11 cellular contexts compared by ENCODE assay signal in genomic region chr13:80141114-80141849, GRCh38.
DNase-seq lines count a peak whose midpoint lies in the region; ATAC-seq, FAIRE-seq and TF ChIP-seq lines count a peak whose summit lies in the region.
"Had no signal": no experiment of that assay in that cellular context is flagged by ENCODE, and none has a peak within 500 bp of the region (broad histone marks: within the 10 kb centered on the region; RNA-seq: fewer than 3 reads in every experiment).

No MANE protein-coding gene starts in this region.

- no peaks in the 10 kb centered on the region for H3K79me2 ChIP-seq in PC-3 (ENCODE audit: low read length)
- no peaks in the 10 kb centered on the region for H3K79me2 ChIP-seq in H1 (ENCODE audit: control insufficient read depth in 1 of 2, insufficient read depth in 2 of 2, low read length in 2 of 2)

- H3K9ac ChIP-seq in PC-3 (ENCODE audit: low read length): no peak overlapping the region
- H3K9ac ChIP-seq in H1 (replicated peaks in 1 of 4; ENCODE audit: extremely low read depth in 1 of 4, low read depth in 3 of 4, low read length in 3 of 4): no peak overlapping the region

- H3K23me2 ChIP-seq in H1 (ENCODE audit: low read depth, low read length): no peaks in the 10 kb centered on the region; the same call in 1 of the 2 replicates

- no peak overlapping the region for H2BK15ac ChIP-seq in H1 (ENCODE audit: low read length)

- no peaks in the 10 kb centered on the region for H3K27me3 ChIP-seq in PC-3 (ENCODE audit: low read length)
- no peaks in the 10 kb centered on the region for H3K27me3 ChIP-seq in H1 (replicated peaks in 1 of 4; ENCODE audit: control insufficient read depth in 3 of 4, extremely low read depth in 1 of 4, insufficient read depth in 3 of 4, low read length in 3 of 4)
- H3K27me3 ChIP-seq: esophagus squamous epithelium had no signal

- no peaks in the 10 kb centered on the region for H3F3A ChIP-seq in PC-3 (ENCODE audit: low read length, unreplicated experiment)

- intact Hi-C loops in PC-3 (cut with micrococcal nuclease): no loop called here

- no peak for FAIRE-seq in H1 (lab: Jason Lieb, UNC)

- H2BK5ac ChIP-seq in H1 (ENCODE audit: low read depth, low read length): no peak overlapping the region

- H2BK120ac ChIP-seq in H1 (replicated peaks; ENCODE audit: low read depth, low read length): no peak overlapping the region

- no TSS peak for BruUV-seq in PC-3 (replicated peaks; lab: Mats Ljungman, UMichigan)

- TF ChIP-seq RAD21 in H1 (IDR thresholded peaks at IDR 0.05 in 1 of 2, conservative IDR thresholded peaks at IDR 0.05 in 1 of 2; ENCODE audit: low read depth in 2 of 2, low read length in 2 of 2): no peak

- no peak overlapping the region for H4K8ac ChIP-seq in H1 (ENCODE audit: extremely low read depth, insufficient read depth, low read length)

- CTCF ChIA-PET in PC-3 (lab: Charles Lee): no interaction called here
- CTCF ChIA-PET in H1 (lab: Charles Lee; ENCODE audit: partially characterized antibody): interaction anchor here (0.8 to 1.0 kb wide), 2 partner anchors 9 to 26 kb away, joined by 3 read pairs; no protein-coding TSS in a partner anchor

- H3K4me2 ChIP-seq in PC-3 (ENCODE audit: low read length) (no peak overlapping the region), H1 (ENCODE audit: insufficient read depth in 1 of 2, low read depth in 2 of 2, low read length in 2 of 2) (no peak overlapping the region)

- no peak for TF ChIP-seq EP300 in H1 (IDR thresholded peaks at IDR 0.05; ENCODE audit: borderline replicate concordance in 1 of 2, low read depth in 2 of 2, low read length in 2 of 2)

- H2BK12ac ChIP-seq in H1 (ENCODE audit: low read depth, low read length): no peak overlapping the region

- H4K91ac ChIP-seq in H1 (replicated peaks; ENCODE audit: insufficient read length, low read length): no peak overlapping the region

- H2AFZ ChIP-seq in PC-3 (ENCODE audit: low read length) (0 out of 2 replicates have a peak overlapping the region, but pooled peaks have one; percentile 2), H1 (ENCODE audit: low read length) (peak overlapping the region; percentile 84)

- H3K4me1 ChIP-seq in PC-3 (ENCODE audit: insufficient read depth, low read length) (peaks cover 7% of the 10 kb centered on the region; the same call in 1 of the 2 replicates), H1 (replicated peaks in 1 of 4; ENCODE audit: control insufficient read depth in 3 of 4, insufficient read depth in 4 of 4, low read length in 3 of 4) (peaks cover 0 to 4% (median 3%) of the 10 kb centered on the region in 4 experiments; a peak in 3 of 7 replicates)
- H3K4me1 ChIP-seq: esophagus squamous epithelium had no signal

- WGBS in H1 (ENCODE audit: extremely low coverage in 1 of 2, insufficient coverage in 1 of 2, insufficient read length in 1 of 2, insufficient replicate concordance in 2 of 2, low coverage in 1 of 2, low lambda C conversion rate in 2 of 2, missing lambda C conversion rate in 1 of 2), 2 experiments: 75% methylated on average over 7 of the region's 7 CpGs; no CpG with 5 or more reads in 1 of the 2 experiments

- H3K14ac ChIP-seq in H1 (ENCODE audit: insufficient read length): no peak overlapping the region

- no peaks in the 10 kb centered on the region for H3K9me2 ChIP-seq in PC-3 (replicated peaks; ENCODE audit: low read length)

- no peak for TF ChIP-seq POLR2A in H1 (IDR thresholded peaks at IDR 0.05; ENCODE audit: control extremely low read depth in 1 of 2, low read depth in 2 of 2, low read length in 2 of 2)

- no peak overlapping the region for H3K23ac ChIP-seq in H1 (ENCODE audit: insufficient read length)

- H3K18ac ChIP-seq in H1 (ENCODE audit: extremely low read depth, low read length): no peak overlapping the region; the same call in 1 of the 2 replicates

- no peak overlapping the region for H3K4ac ChIP-seq in H1 (replicated peaks; ENCODE audit: insufficient read length, low read depth, low read length)

- no peak for ATAC-seq in PC-3
- no peak for ATAC-seq in GM21423 (IDR thresholded peaks at IDR 0.05; ENCODE audit: unreplicated experiment)

- H4K20me1 ChIP-seq in PC-3 (ENCODE audit: low read length): no peaks in the 10 kb centered on the region
- no peaks in the 10 kb centered on the region for H4K20me1 ChIP-seq in H1 (replicated peaks in 1 of 2; ENCODE audit: control insufficient read depth in 1 of 2, insufficient read depth in 2 of 2, low read length in 2 of 2)

- no peak overlapping the region for H3K27ac ChIP-seq in PC-3 (ENCODE audit: low read length)
- H3K27ac ChIP-seq in H1 (ENCODE audit: low read depth, low read length): no peak overlapping the region
- H3K27ac ChIP-seq in temporal lobe (ENCODE audit: low read depth, low read length): peak overlapping the region; percentile 68
- H3K27ac ChIP-seq: esophagus squamous epithelium had no signal

- no peak overlapping the region for H2BK20ac ChIP-seq in H1 (ENCODE audit: low read length)

- TF ChIP-seq CTCF in PC-3 (conservative IDR thresholded peaks at IDR 0.05; ENCODE audit: low read depth, low read length): no peak
- no peak for TF ChIP-seq CTCF in H1 (IDR thresholded peaks at IDR 0.05; ENCODE audit: control extremely low read depth in 1 of 3, insufficient read depth in 1 of 3, low read depth in 1 of 3, low read length in 3 of 3)

- no peaks in the 10 kb centered on the region for H3K9me3 ChIP-seq in PC-3 (ENCODE audit: low read length)
- H3K9me3 ChIP-seq in H1 (ENCODE audit: insufficient read depth in 2 of 2, low read depth in 1 of 2, low read length in 1 of 2): no peaks in the 10 kb centered on the region
- H3K9me3 ChIP-seq: esophagus squamous epithelium had no signal

- POLR2A ChIA-PET in PC-3 (lab: Charles Lee; ENCODE audit: unreplicated experiment) (no interaction called here), H1 (lab: Charles Lee; ENCODE audit: partially characterized antibody) (interaction anchor here (0.7 kb wide), 1 partner anchor 1710 kb away, joined by 3 read pairs; no protein-coding TSS in a partner anchor)

- no peak overlapping the region for H3K56ac ChIP-seq in H1 (replicated peaks; ENCODE audit: insufficient read length, low read depth, low read length)

- no peaks in the 10 kb centered on the region for H3K79me1 ChIP-seq in H1 (ENCODE audit: low read depth, low read length)

- no peak overlapping the region for H2AK5ac ChIP-seq in H1 (ENCODE audit: low read depth, low read length)

- H3K36me3 ChIP-seq in PC-3 (ENCODE audit: low read depth, low read length): no peaks in the 10 kb centered on the region
- H3K36me3 ChIP-seq in H1 (ENCODE audit: control insufficient read depth in 2 of 4, insufficient read depth in 4 of 4, low read length in 3 of 4): no peaks in the 10 kb centered on the region
- H3K36me3 ChIP-seq: esophagus squamous epithelium had no signal

- no peak overlapping the region for H4K5ac ChIP-seq in H1 (ENCODE audit: insufficient read length, low read depth, low read length)

- no peak for DNase-seq in PC-3
- no peak for DNase-seq in H1 (ENCODE audit: low read depth in 1 of 2, low spot score in 2 of 2)
- peak; percentile 74 for DNase-seq in medulla oblongata (ENCODE audit: extremely low spot score)
- no peak for DNase-seq in HuH-7.5 (ENCODE audit: low spot score)
- DNase-seq in NCI-H1105 treated with DMSO at 0.1 percent for 48 hours (lab: John Stamatoyannopoulos, UW): no peak
- no peak for DNase-seq in HK-2 (ENCODE audit: unreplicated experiment)
- DNase-seq: activated T-cell treated with anti-CD3 and anti-CD28 coated beads for 4 hours, esophagus squamous epithelium, NCI-H1092 treated with DMSO at 0.1 percent for 48 hours had no signal

- H3K4me3 ChIP-seq in PC-3 (ENCODE audit: low read length) (no peak overlapping the region), H1 (ENCODE audit: extremely low read depth in 1 of 4, insufficient read depth in 2 of 4, low read depth in 3 of 4, low read length in 4 of 4) (no peak overlapping the region)
- H3K4me3 ChIP-seq: esophagus squamous epithelium had no signal

TF ChIP-seq in H1, 55 proteins besides CTCF, POLR2A, EP300 and RAD21:
- TF ChIP-seq USF2 (IDR thresholded peaks at IDR 0.05; ENCODE audit: low read length): no peak
- TF ChIP-seq ATF3 (IDR thresholded peaks at IDR 0.05; ENCODE audit: insufficient read depth, low read depth, low read length): no peak
